Comparison of ENCODE assay signal across 10 cellular contexts in the genomic region with DNA sequence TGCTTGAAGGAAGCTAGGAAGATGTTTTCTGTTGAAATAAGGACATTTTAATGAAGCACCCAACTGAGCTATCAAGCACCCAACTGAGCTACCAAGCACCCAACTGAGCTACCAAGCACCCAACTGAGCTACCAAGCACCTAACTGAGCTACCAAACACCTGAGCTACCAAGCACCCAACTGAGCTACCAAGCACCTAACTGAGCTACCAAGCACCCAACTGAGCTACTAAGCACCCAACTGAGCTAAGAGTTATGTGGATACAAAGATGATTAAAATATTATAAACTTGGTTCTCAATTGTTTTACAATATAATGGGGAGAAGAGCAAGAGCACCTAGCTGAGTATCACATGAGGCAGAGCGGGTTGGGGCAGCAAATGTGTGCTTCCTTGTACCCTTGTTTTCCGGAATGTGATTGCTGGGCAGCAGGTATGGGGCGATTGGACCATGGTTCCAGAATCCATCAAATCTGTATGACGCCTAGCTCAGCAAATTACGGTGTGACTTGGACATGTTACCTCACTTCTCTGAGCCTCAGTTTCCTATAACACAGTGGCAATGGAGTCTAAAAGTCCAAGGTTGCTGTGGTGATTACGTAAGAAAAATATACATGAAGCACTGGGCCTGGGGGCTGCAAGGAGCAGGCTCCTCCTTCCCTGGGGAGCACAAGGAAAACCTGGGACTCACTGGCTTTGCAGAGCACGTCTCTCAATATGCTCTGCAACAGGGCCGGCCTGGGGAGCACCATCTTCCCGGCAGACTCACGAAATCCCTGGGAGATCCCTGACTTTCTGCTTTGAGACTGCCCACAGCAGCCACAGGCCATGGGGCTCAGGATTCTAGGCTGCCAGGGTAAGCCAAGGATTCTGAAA. TPM values are rescaled to one million over a fixed set of nuclear protein-coding genes. Genes with fewer than 3 reads are reported as not detected.
DNase-seq lines count a peak whose midpoint lies in the region; ATAC-seq, FAIRE-seq and TF ChIP-seq lines count a peak whose summit lies in the region.
"Had no signal": no experiment of that assay in that cellular context is flagged by ENCODE, and none has a peak within 500 bp of the region (broad histone marks: within the 10 kb centered on the region; RNA-seq: fewer than 3 reads in every experiment).

No MANE protein-coding gene starts in this region.

- H3K4me1 ChIP-seq in esophagus squamous epithelium, result peaks cover 57 to 100% (median 69%) of the 10 kb centered on the region in 3 donors
- peaks cover 77 to 98% (median 91%) of the 10 kb centered on the region in 3 donors for H3K4me1 ChIP-seq in skeletal muscle tissue (ENCODE audit: control insufficient read depth in 3 of 3, insufficient read depth in 3 of 3, low read length in 3 of 3)

- H3K4me3 ChIP-seq in esophagus squamous epithelium (no peak overlapping the region), skeletal muscle tissue (ENCODE audit: low read length in 3 of 3) (peak overlapping the region in 1 of 3 donors; percentile 55), foreskin fibroblast (ENCODE audit: low read depth in 1 of 2, low read length in 2 of 2) (no peak overlapping the region)

- no peak for DNase-seq in GM12891 (ENCODE audit: insufficient read length, low spot score)
- no peak for DNase-seq in RWPE1 (ENCODE audit: low spot score)
- no peak for DNase-seq in esophagus squamous epithelium (lab: John Stamatoyannopoulos, UW)
- DNase-seq in NCI-H1930 (lab: John Stamatoyannopoulos, UW), result no peak
- no peak for DNase-seq in foreskin fibroblast
- DNase-seq: activated CD4-positive, alpha-beta T cell treated with anti-CD3 and anti-CD28 coated beads, Interleukin-2, amount 50 U/mL, for 48 hours; effector memory CD4-positive, alpha-beta T cell had no signal

- intact Hi-C loops in esophagus squamous epithelium (cut with DNase I), result no loop called here

- CTCF ChIA-PET in RWPE1 (lab: Yijun Ruan, JAX), result interaction anchor here (0.6 to 1.9 kb wide), 2 partner anchors 7 to 52 kb away, joined by 3 to 7 read pairs; no protein-coding TSS in a partner anchor

- ATAC-seq in HG03025 (IDR thresholded peaks at IDR 0.05; ENCODE audit: low FRiP score, unreplicated experiment) (no peak), GM21723 (IDR thresholded peaks at IDR 0.05; ENCODE audit: unreplicated experiment) (no peak)

- peak overlapping the region; percentile 48 to 88 (median 81) for H3K9ac ChIP-seq in skeletal muscle tissue (ENCODE audit: low read depth in 1 of 3, low read length in 3 of 3)

- 77 to 96% methylated on average over 8 to 10 of the region's 10 CpGs for whole genome bisulfite sequencing in esophagus squamous epithelium, 2 donors

- no peaks in the 10 kb centered on the region for H3K9me3 ChIP-seq in esophagus squamous epithelium
- H3K9me3 ChIP-seq in skeletal muscle tissue (ENCODE audit: control insufficient read depth in 3 of 3, low read length in 3 of 3), result no peaks in the 10 kb centered on the region

- TF ChIP-seq POLR2A in GM12891 (IDR thresholded peaks at IDR 0.05; ENCODE audit: low read depth, low read length) (no peak), esophagus squamous epithelium (IDR thresholded peaks at IDR 0.05) (no peak)

- H3K27me3 ChIP-seq in esophagus squamous epithelium (peaks cover 0 to 33% (median 0%) of the 10 kb centered on the region in 4 donors), skeletal muscle tissue (ENCODE audit: control insufficient read depth in 3 of 3, insufficient read depth in 3 of 3, low read length in 3 of 3) (no peaks in the 10 kb centered on the region)

- POLR2A ChIA-PET in RWPE1 (lab: Yijun Ruan, JAX; ENCODE audit: low non-redundant PET), result no interaction called here

- TF ChIP-seq CTCF in RWPE1 (conservative IDR thresholded peaks at IDR 0.05; ENCODE audit: low read depth) (no peak), esophagus squamous epithelium (IDR thresholded peaks at IDR 0.05) (no peak), foreskin fibroblast (IDR thresholded peaks at IDR 0.05; ENCODE audit: low read depth, low read length) (no peak)

- H3K36me3 ChIP-seq in esophagus squamous epithelium, result no peaks in the 10 kb centered on the region
- peaks cover 0 to 5% (median 2%) of the 10 kb centered on the region in 3 donors for H3K36me3 ChIP-seq in skeletal muscle tissue (ENCODE audit: control insufficient read depth in 3 of 3, insufficient read depth in 3 of 3, low read length in 3 of 3)

- FAIRE-seq in GM12891 (lab: Jason Lieb, UNC), result peak; percentile 66

- peak overlapping the region; percentile 78; the same call in 1 of the 2 replicates for H3K27ac ChIP-seq in RWPE1
- H3K27ac ChIP-seq in esophagus squamous epithelium, result peak overlapping the region; percentile 52 to 91 (median 84)
- peak overlapping the region; percentile 99 for H3K27ac ChIP-seq in skeletal muscle tissue (ENCODE audit: low read depth, low read length)

TF ChIP-seq in GM12891, 5 proteins besides CTCF, POLR2A, EP300 and RAD21:
- TF ChIP-seq PAX5 (IDR thresholded peaks at IDR 0.05; ENCODE audit: insufficient read depth, low read length, severe bottlenecking) (no peak), TAF1 (IDR thresholded peaks at IDR 0.05; ENCODE audit: low read depth, low read length) (no peak), SPI1 (IDR thresholded peaks at IDR 0.05; ENCODE audit: low read depth, low read length) (no peak), POLR2AphosphoS5 (IDR thresholded peaks at IDR 0.05; ENCODE audit: low read depth, low read length) (no peak), POU2F2 (IDR thresholded peaks at IDR 0.05; ENCODE audit: low read depth, low read length) (no peak)

RNA-seq across cellular contexts. Expression of gene BMF, which starts 11.3 kb away (rescaled TPM):
- 17.7 TPM for polyA plus RNA-seq in GM12891 (2012; ENCODE audit: low read depth, missing spikeins)
- total RNA-seq in esophagus squamous epithelium (1 to 10 TPM in 2 of 4 donors, under 1 TPM in 2; 0.31 to 4.4 (median 1.4) TPM), skeletal muscle tissue (8.4 TPM)

RNA-seq across cellular contexts. Expression of gene SRP14, which starts 58.4 kb away (rescaled TPM):
- 340 TPM for polyA plus RNA-seq in GM12891 (2012; ENCODE audit: low read depth, missing spikeins)
- total RNA-seq in esophagus squamous epithelium (100 to 1,000 TPM; 177 to 369 (median 237) TPM), skeletal muscle tissue (72.5 TPM)
